Comparison of ENCODE assay signal across 25 cellular contexts in the genomic region with DNA sequence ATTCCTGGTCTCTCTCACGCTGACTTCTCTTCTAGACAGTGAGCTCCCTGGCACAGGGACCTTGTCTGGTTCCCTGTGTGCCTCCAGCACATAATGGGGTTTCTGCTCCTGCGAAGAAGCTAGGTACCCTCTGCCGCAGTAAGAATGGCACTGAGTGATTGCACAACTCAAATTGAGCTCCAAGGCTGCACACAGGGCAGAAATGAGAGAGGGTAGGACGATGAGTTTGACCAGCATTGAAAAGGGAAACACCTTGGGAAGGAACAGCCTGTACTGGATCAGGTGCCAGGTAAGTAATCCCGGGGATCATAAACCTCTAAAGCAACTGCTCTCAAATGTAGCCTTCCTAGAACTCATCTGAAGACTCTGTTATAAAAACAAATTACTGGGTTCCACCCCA. TPM values are rescaled to one million over a fixed set of nuclear protein-coding genes. Genes with fewer than 3 reads are reported as not detected.
"Had no signal": no experiment of that assay in that cellular context is flagged by ENCODE, and none has a peak within 500 bp of the region (broad histone marks: within the 10 kb centered on the region; RNA-seq: fewer than 3 reads in every experiment).

No MANE protein-coding gene starts in this region.

- ATAC-seq: activated CD8-positive, alpha-beta T cell treated with anti-CD3 and anti-CD28 coated beads, Interleukin-2, amount 10 ng/mL, durations not matched to agents 7 days and 5 days; PC-3; T-helper 17 cell; WTC11 had no signal

- H3K36me3 ChIP-seq: adrenal gland, breast epithelium, MG63 had no signal

- H3K9me3 ChIP-seq: adrenal gland, breast epithelium, MG63 had no signal

- FAIRE-seq: RCC 7860 had no signal

- H3K4me1 ChIP-seq: adrenal gland, breast epithelium had no signal

- DNase-seq: activated CD4-positive, alpha-beta T cell treated with anti-CD3 and anti-CD28 coated beads for 48 hours; activated CD4-positive, alpha-beta T cell treated with anti-CD3 and anti-CD28 coated beads, Interleukin-2, amount 50 U/mL, for 4 hours; activated CD4-positive, CD25-positive, alpha-beta regulatory T cell treated with anti-CD3 and anti-CD28 coated beads, Interleukin-2, amount 50 U/mL, for 72 hours; activated CD8-positive, alpha-beta memory T cell treated with anti-CD3 and anti-CD28 coated beads, Interleukin-2, amount 50 U/mL, for 48 hours; activated CD8-positive, alpha-beta T cell treated with anti-CD3 and anti-CD28 coated beads, Interleukin-2, amount 10 ng/mL, durations not matched to agents 7 days and 5 days; activated naive CD4-positive, alpha-beta T cell treated with anti-CD3 and anti-CD28 coated beads, Interleukin-2, amount 50 U/mL, for 16 hours; activated naive CD8-positive, alpha-beta T cell treated with anti-CD3 and anti-CD28 coated beads, Interleukin-2, amount 10 ng/mL, durations not matched to agents 7 days and 5 days; activated T-cell treated with anti-CD3 and anti-CD28 coated beads, Interleukin-2, amount 50 U/mL, for 1 hour; adrenal gland; aorta; MG63; MV-4-11; NCI-H1092 treated with DMSO at 0.1 percent for 48 hours; NCI-H1417 treated with DMSO at 0.1 percent for 48 hours; NCI-H1694 treated with DMSO at 0.1 percent for 48 hours; NCI-H2029 treated with DMSO at 0.1 percent for 48 hours; NCI-H345; NCI-H510A; PC-3; SHP77 treated with DMSO at 0.1 percent for 48 hours; T-helper 17 cell; T-helper 9 cell had no signal

- H3K4me3 ChIP-seq: adrenal gland, breast epithelium, MG63 had no signal

- H3K27ac ChIP-seq: adrenal gland, breast epithelium had no signal

- H3K27me3 ChIP-seq: adrenal gland, breast epithelium, MG63 had no signal

RNA-seq across cellular contexts. Expression of a gene that starts 21.0 kb away (rescaled TPM):
- total RNA-seq: activated CD8-positive, alpha-beta T cell treated with anti-CD3 and anti-CD28 coated beads, Interleukin-2, amount 10 ng/mL, durations not matched to agents 7 days and 5 days; activated naive CD8-positive, alpha-beta T cell treated with anti-CD3 and anti-CD28 coated beads, Interleukin-2, amount 10 ng/mL, durations not matched to agents 7 days and 5 days; adrenal gland; aorta; breast epithelium; PC-3; T-helper 17 cell; WTC11 had no signal
- polyA plus RNA-seq: adrenal gland, aorta had no signal
